Comparison of ENCODE assay signal across 35 cellular contexts in the genomic region with DNA sequence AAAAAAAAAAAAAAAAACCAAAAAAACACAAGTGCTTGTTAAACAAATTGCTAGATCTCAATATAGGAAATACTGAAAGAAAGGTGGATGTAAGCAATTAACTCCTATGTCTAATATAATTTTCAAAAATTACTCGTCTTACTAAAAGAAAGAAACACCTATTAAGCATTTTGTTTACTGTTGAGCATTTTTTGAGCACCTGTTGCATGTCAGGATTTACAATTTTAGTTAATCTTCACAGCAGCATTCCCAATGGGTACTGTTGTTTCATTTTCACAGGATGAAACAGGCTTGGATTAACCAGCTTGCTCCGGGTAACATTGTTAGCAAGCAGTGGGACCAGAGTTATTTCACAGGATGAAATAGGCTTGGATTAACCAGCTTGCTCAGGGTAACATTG. TPM values are rescaled to one million over a fixed set of nuclear protein-coding genes. Genes with fewer than 3 reads are reported as not detected.
DNase-seq lines count a peak whose midpoint lies in the region; ATAC-seq, FAIRE-seq and TF ChIP-seq lines count a peak whose summit lies in the region.
"Had no signal": no experiment of that assay in that cellular context is flagged by ENCODE, and none has a peak within 500 bp of the region (broad histone marks: within the 10 kb centered on the region; RNA-seq: fewer than 3 reads in every experiment).

No MANE protein-coding gene starts in this region.

- TF ChIP-seq CTCF in right lobe of liver (IDR thresholded peaks at IDR 0.05) = no peak
- TF ChIP-seq CTCF in HepG2 (CRISPR knock-in tag; IDR thresholded peaks at IDR 0.05) = no peak
- TF ChIP-seq CTCF in brain (conservative IDR thresholded peaks at IDR 0.05) = no peak
- TF ChIP-seq CTCF in neural cell (IDR thresholded peaks at IDR 0.05; ENCODE audit: poor library complexity, severe bottlenecking) = no peak
- no peak for TF ChIP-seq CTCF in stomach (IDR thresholded peaks at IDR 0.05)

- H3K4me3 Mint-ChIP-seq in brain = peak overlapping the region in 3 of 5 experiments; percentile 27 to 62 (median 36)
- H3K4me3 Mint-ChIP-seq: activated CD4-positive, alpha-beta T cell treated with anti-CD3 and anti-CD28 coated beads for 36 hours; GM23338; mesothelial cell of epicardium; T-helper 2 cell treated with Interferon-gamma antibody and Interleukin-4, amounts not matched to agents 5 μg/mL and 100 μg/mL, for 36 hours had no signal

- H3K27ac ChIP-seq in right lobe of liver (peak overlapping the region in 2 of 3 donors; percentile 6 to 59), HepG2 (ENCODE audit: extremely low read length, insufficient read depth, low read length) (no peak overlapping the region), neural cell (ENCODE audit: low read length) (no peak overlapping the region), stomach (peak overlapping the region in 1 of 5 donors; percentile 8), neuronal stem cell (replicated peaks; ENCODE audit: low read length) (no peak overlapping the region)
- H3K27ac ChIP-seq: cardiac muscle cell, epithelial cell of prostate, psoas muscle, upper lobe of right lung had no signal

- H3F3A ChIP-seq in neural cell (ENCODE audit: insufficient read depth, low read length, poor library complexity, severe bottlenecking) = peaks cover 5% of the 10 kb centered on the region

- H3K4me1 ChIP-seq in right lobe of liver (peaks cover 0 to 55% (median 7%) of the 10 kb centered on the region in 4 donors), HepG2 (ENCODE audit: insufficient read depth, low read length) (peaks cover 76% of the 10 kb centered on the region), stomach (peaks cover 45 to 88% (median 66%) of the 10 kb centered on the region in 4 donors), neuronal stem cell (ENCODE audit: control insufficient read depth in 2 of 2, insufficient read depth in 1 of 2, low read depth in 1 of 2, low read length in 2 of 2) (peaks cover 3 to 6% of the 10 kb centered on the region in 2 donors)

- H3K4me1 Mint-ChIP-seq in brain = peaks cover 83% of the 10 kb centered on the region

- H2BK120ac ChIP-seq in neuronal stem cell (ENCODE audit: low read depth, low read length) = no peak overlapping the region

- H2AFZ ChIP-seq in HepG2 (ENCODE audit: low read length) (no peak overlapping the region), neural cell (ENCODE audit: low read depth, low read length) (no peak overlapping the region), neuronal stem cell (ENCODE audit: low read length) (no peak overlapping the region)
- H2AFZ ChIP-seq: GM23338 had no signal

- H3K36me3 ChIP-seq in right lobe of liver = no peaks in the 10 kb centered on the region
- peaks cover 3 to 9% of the 10 kb centered on the region in 2 experiments for H3K36me3 ChIP-seq in HepG2 (replicated peaks in 1 of 2; ENCODE audit: control insufficient read depth in 1 of 2, insufficient read depth in 2 of 2, low read length in 2 of 2)
- H3K36me3 ChIP-seq in neural cell (ENCODE audit: insufficient read depth, low read length) = peaks cover 4% of the 10 kb centered on the region
- H3K36me3 ChIP-seq in stomach = peaks cover 0 to 3% (median 0%) of the 10 kb centered on the region in 4 donors
- peaks cover 0 to 70% of the 10 kb centered on the region in 2 donors for H3K36me3 ChIP-seq in neuronal stem cell (replicated peaks in 1 of 2; ENCODE audit: control insufficient read depth in 2 of 2, insufficient read depth in 2 of 2, low read length in 2 of 2)
- H3K36me3 ChIP-seq: cardiac muscle cell, upper lobe of right lung had no signal

- POLR2A ChIA-PET in HepG2 (lab: Yijun Ruan, JAX) = interaction anchor here (0.6 to 0.7 kb wide), 2 partner anchors 269 to 1444 kb away, joined by 3 to 4 read pairs; no protein-coding TSS in a partner anchor

- H3K18ac ChIP-seq in neuronal stem cell (ENCODE audit: low read length) = no peak overlapping the region

- H3K27me3 Mint-ChIP-seq in brain = peaks cover 4% of the 10 kb centered on the region
- H3K27me3 Mint-ChIP-seq: activated CD4-positive, alpha-beta T cell treated with anti-CD3 and anti-CD28 coated beads for 36 hours; IgD-negative memory B cell; naive thymus-derived CD4-positive, alpha-beta T cell had no signal

- no peaks in the 10 kb centered on the region for H3K9me2 ChIP-seq in neural cell (ENCODE audit: insufficient read depth, low read length)

- H3K27me3 ChIP-seq in right lobe of liver (no peaks in the 10 kb centered on the region), HepG2 (ENCODE audit: control insufficient read depth in 1 of 2, insufficient read depth in 2 of 2, low read length in 2 of 2) (no peaks in the 10 kb centered on the region; a peak in 1 of 5 replicates), neural cell (ENCODE audit: insufficient read depth, low read depth, low read length) (no peaks in the 10 kb centered on the region), stomach (no peaks in the 10 kb centered on the region), neuronal stem cell (ENCODE audit: control insufficient read depth in 3 of 3, insufficient read depth in 3 of 3, low read depth in 1 of 3, low read length in 3 of 3) (no peaks in the 10 kb centered on the region)
- H3K27me3 ChIP-seq: cardiac muscle cell, sigmoid colon, upper lobe of right lung had no signal

- H3K9me3 ChIP-seq in right lobe of liver (no peaks in the 10 kb centered on the region), HepG2 (ENCODE audit: low read length) (no peaks in the 10 kb centered on the region), neural cell (ENCODE audit: low read length) (no peaks in the 10 kb centered on the region), stomach (no peaks in the 10 kb centered on the region), neuronal stem cell (replicated peaks in 1 of 2; ENCODE audit: control insufficient read depth in 2 of 2, insufficient read depth in 1 of 2, low read depth in 1 of 2, low read length in 2 of 2) (no peaks in the 10 kb centered on the region)
- H3K9me3 ChIP-seq: psoas muscle, sigmoid colon, upper lobe of right lung had no signal

- no peak for FAIRE-seq in HepG2 (lab: Jason Lieb, UNC)
- FAIRE-seq: colon, G401.6, RCC 7860 had no signal

- H3K4ac ChIP-seq in neuronal stem cell (ENCODE audit: low read length) = no peak overlapping the region

- H2BK15ac ChIP-seq in neuronal stem cell (ENCODE audit: low read length) = no peak overlapping the region

- H3K4me3 ChIP-seq in right lobe of liver = no peak overlapping the region
- H3K4me3 ChIP-seq in HepG2 (replicated peaks in 1 of 3; ENCODE audit: insufficient read depth in 1 of 3, low read depth in 2 of 3, low read length in 3 of 3) = no peak overlapping the region
- peak overlapping the region; percentile 27 for H3K4me3 ChIP-seq in neural cell (ENCODE audit: low read length)
- H3K4me3 ChIP-seq in stomach = no peak overlapping the region
- no peak overlapping the region for H3K4me3 ChIP-seq in neuronal stem cell (ENCODE audit: low read length in 2 of 2)
- H3K4me3 ChIP-seq: cardiac muscle cell, GM23338, psoas muscle, sigmoid colon, upper lobe of right lung had no signal

- no peak overlapping the region for H2AK5ac ChIP-seq in neuronal stem cell (ENCODE audit: low read depth, low read length)

- BruUV-seq in HepG2 (replicated peaks; lab: Mats Ljungman, UMichigan) = no TSS peak

- H4K20me1 ChIP-seq in HepG2 (ENCODE audit: insufficient read depth, low read length) (peaks cover 82% of the 10 kb centered on the region), neural cell (ENCODE audit: insufficient read depth) (peaks cover 7% of the 10 kb centered on the region)

- no peak for DNase-seq in right lobe of liver
- DNase-seq in HepG2 (ENCODE audit: low spot score) = no peak
- no peak for DNase-seq in stomach
- DNase-seq in neuronal stem cell (ENCODE audit: low spot score) = no peak
- no peak for DNase-seq in stimulated activated CD8-positive, alpha-beta memory T cell treated with anti-CD3 and anti-CD28 coated beads, Interleukin-4, amount 100 ng/mL, for 48 hours
- DNase-seq: activated CD4-positive, alpha-beta T cell treated with anti-CD3 and anti-CD28 coated beads for 36 hours; activated T-cell treated with anti-CD3 and anti-CD28 coated beads for 4 hours; anterior cingulate cortex; COR-L47; DMS53; effector CD8-positive, alpha-beta T cell; glutamatergic neuron; islet precursor cell; left ventricle myocardium superior; naive thymus-derived CD4-positive, alpha-beta T cell; NCI-H1048; occipital lobe; psoas muscle; SHP77 treated with DMSO at 0.1 percent for 48 hours; sigmoid colon; stimulated activated CD4-positive, alpha-beta T cell treated with anti-CD3 and anti-CD28 coated beads, Interleukin-4, amount 100 ng/mL, for 1 hour; upper lobe of right lung had no signal

- CTCF ChIA-PET in HepG2 (lab: Yijun Ruan, JAX; ENCODE audit: low intra/inter-chr PET ratio, low total read pairs) = no interaction called here

- no peak overlapping the region for H3K27ac Mint-ChIP-seq in brain
- H3K27ac Mint-ChIP-seq: activated CD4-positive, alpha-beta T cell treated with anti-CD3 and anti-CD28 coated beads for 36 hours; activated naive CD4-positive, alpha-beta T cell treated with anti-CD3 and anti-CD28 coated beads, Interleukin-2, amount 50 U/mL, for 72 hours; GM23338; mesothelial cell of epicardium; T-helper 2 cell treated with Interferon-gamma antibody and Interleukin-4, amounts not matched to agents 5 μg/mL and 100 μg/mL, for 36 hours had no signal

- no peaks in the 10 kb centered on the region for H3K79me1 ChIP-seq in neuronal stem cell (ENCODE audit: low read depth, low read length)

- no peak overlapping the region for H2BK5ac ChIP-seq in neuronal stem cell (ENCODE audit: low read length)

- intact Hi-C loops in right lobe of liver (cut with DNase I) = no loop called here
- intact Hi-C loops in HepG2 (cut with micrococcal nuclease; ENCODE audit: unreplicated experiment) = no loop called here
- intact Hi-C loops in stomach (cut with DNase I; ENCODE audit: low total_unique reads) = no loop called here

- TF ChIP-seq POLR2A in right lobe of liver (IDR thresholded peaks at IDR 0.05) (no peak), HepG2 (IDR thresholded peaks at IDR 0.05; ENCODE audit: insufficient read depth in 1 of 2, low read depth in 2 of 2, low read length in 2 of 2) (0 out of 4 replicates have a peak, but pooled peaks of 1 of the 2 experiments have one; percentile 13), stomach (IDR thresholded peaks at IDR 0.05) (no peak)

- H3K4me2 ChIP-seq in HepG2 (ENCODE audit: low read depth, low read length) = no peak overlapping the region
- H3K4me2 ChIP-seq in neural cell (ENCODE audit: low read length) = no peak overlapping the region
- no peak overlapping the region for H3K4me2 ChIP-seq in neuronal stem cell (ENCODE audit: insufficient read depth, low read length, poor library complexity, severe bottlenecking)
- H3K4me2 ChIP-seq: GM23338 had no signal

- peaks cover 0 to 3% (median 0%) of the 10 kb centered on the region in 5 experiments for H3K9me3 Mint-ChIP-seq in brain
- H3K9me3 Mint-ChIP-seq: activated naive CD4-positive, alpha-beta T cell treated with anti-CD3 and anti-CD28 coated beads, Interleukin-2, amount 50 U/mL, for 72 hours; GM23338; mesothelial cell of epicardium; naive thymus-derived CD4-positive, alpha-beta T cell; T-helper 2 cell treated with Interferon-gamma antibody and Interleukin-4, amounts not matched to agents 5 μg/mL and 100 μg/mL, for 36 hours had no signal

- H3K9ac ChIP-seq in HepG2 (ENCODE audit: insufficient read depth, low read depth, low read length) (no peak overlapping the region), neural cell (ENCODE audit: low read length) (no peak overlapping the region), neuronal stem cell (ENCODE audit: low read depth, low read length, poor library complexity) (no peak overlapping the region)

- no peak overlapping the region for H3K14ac ChIP-seq in neuronal stem cell (ENCODE audit: low read length)

- H3K36me3 Mint-ChIP-seq in brain = peaks cover 86% of the 10 kb centered on the region

- no peak overlapping the region for H2BK12ac ChIP-seq in neuronal stem cell (ENCODE audit: low read length)

- WGBS in right lobe of liver (ENCODE audit: insufficient coverage, low coverage, low lambda C conversion rate, missing lambda C conversion rate) = 29% methylated on average over 2 of the region's 2 CpGs
- 84% methylated on average over 2 of the region's 2 CpGs for WGBS in HepG2 (ENCODE audit: low lambda C conversion rate)
- WGBS in stomach, 5 donors = 66 to 76% (median 68%) methylated on average over 2 of the region's 2 CpGs
- no CpG with 5 or more reads among the region's 2 CpGs for WGBS in neuronal stem cell (ENCODE audit: extremely low coverage in 2 of 2, insufficient read length in 2 of 2, insufficient replicate concordance in 1 of 2), 2 donors

- H3K23ac ChIP-seq in neuronal stem cell (ENCODE audit: low read depth, low read length, poor library complexity) = no peak overlapping the region

- no peak overlapping the region for H4K8ac ChIP-seq in neuronal stem cell (ENCODE audit: low read depth, low read length)

- H3K79me2 ChIP-seq in HepG2 (ENCODE audit: insufficient read depth, low read length) = peaks cover 96% of the 10 kb centered on the region
- peaks cover 96% of the 10 kb centered on the region for H3K79me2 ChIP-seq in neural cell (replicated peaks; ENCODE audit: insufficient read depth, low read length)

- TF ChIP-seq RAD21 in HepG2 (CRISPR knock-in tag; IDR thresholded peaks at IDR 0.05) (no peak), neural cell (conservative IDR thresholded peaks at IDR 0.05) (no peak)

- no peak for TF ChIP-seq EP300 in HepG2 (IDR thresholded peaks at IDR 0.05; ENCODE audit: low read depth in 2 of 2, low read length in 2 of 2)
- no peak for TF ChIP-seq EP300 in HepG2 (CRISPR knock-in tag; IDR thresholded peaks at IDR 0.05; ENCODE audit: borderline replicate concordance)
- no peak for TF ChIP-seq EP300 in neural cell (conservative IDR thresholded peaks at IDR 0.05; ENCODE audit: poor library complexity, severe bottlenecking)
- TF ChIP-seq EP300 in stomach (IDR thresholded peaks at IDR 0.05) = no peak

- ATAC-seq in right lobe of liver = no peak
- no peak for ATAC-seq in HepG2
- no peak for ATAC-seq in GM19463 (IDR thresholded peaks at IDR 0.05; ENCODE audit: unreplicated experiment)
- ATAC-seq: activated CD4-positive, alpha-beta T cell treated with anti-CD3 and anti-CD28 coated beads for 36 hours; activated naive CD4-positive, alpha-beta T cell treated with anti-CD3 and anti-CD28 coated beads, Interleukin-2, amount 50 U/mL, for 72 hours; GM23338; naive thymus-derived CD4-positive, alpha-beta T cell; psoas muscle; upper lobe of right lung had no signal

- in situ Hi-C loops in HepG2 (cut with HindIII; ENCODE audit: extremely low pct_ligation_motif_present, low pct_unique_long_range_greater_than_20kb) = no loop called here

- H4K91ac ChIP-seq in neuronal stem cell (ENCODE audit: low read depth, low read length, poor library complexity) = no peak overlapping the region

RNA-seq across cellular contexts. Expression of a gene that starts 4.8 kb away (rescaled TPM):
- total RNA-seq in right lobe of liver (10 to 100 TPM; 41.8 to 65.8 (median 61.5) TPM), HepG2 (2016; rRNA removed; fragmentation: Illumina TruSeq; extraction: Trizol) (133 and 144 TPM in 2 replicates), stomach (100 to 1,000 TPM in 4 of 5 donors, 10 to 100 TPM in 1; 92.4 to 411 (median 224) TPM)
- total RNA-seq in HepG2 (2016; cell fraction: cytosol; rRNA removed; fragmentation: Illumina TruSeq; extraction: Trizol; ENCODE audit: low read depth) = 144 and 165 TPM in 2 replicates
- total RNA-seq in HepG2 (2016; cell fraction: insoluble cytoplasmic fraction; rRNA removed; fragmentation: Illumina TruSeq; extraction: Trizol) = 136 and 142 TPM in 2 replicates
- total RNA-seq in HepG2 (2016; cell fraction: membrane; rRNA removed; fragmentation: Illumina TruSeq; extraction: Trizol) = 69.6 and 88.9 TPM in 2 replicates
- total RNA-seq in HepG2 (2016; cell fraction: nucleus; rRNA removed; fragmentation: Illumina TruSeq; extraction: Trizol) = 338 and 339 TPM in 2 replicates
- polyA plus RNA-seq in HepG2 (2011; rRNA removed) (79.8 and 92.7 TPM in 2 replicates), brain (ENCODE audit: insufficient read depth, low read depth, low replicate concordance) (21.6 TPM), neural cell (296 and 308 TPM in 2 replicates), stomach (10 to 100 TPM; 55.2 to 94.8 (median 59.6) TPM)
- polyA plus RNA-seq in HepG2 (2011; cell fraction: cytosol; rRNA removed) = 30.4 and 44.2 TPM in 2 replicates
- 156 and 178 TPM in 2 replicates for polyA plus RNA-seq in HepG2 (2011; cell fraction: nucleus; rRNA removed)
- 94.6 and 110 TPM in 2 replicates for polyA plus RNA-seq in HepG2 (2012)
- 8.2 and 8.9 TPM in 2 replicates for polyA plus RNA-seq in HepG2 (2016; cell fraction: cytosol; fragmentation: Illumina TruSeq; extraction: Trizol; ENCODE audit: low read depth)
- polyA plus RNA-seq in HepG2 (2016; cell fraction: insoluble cytoplasmic fraction; fragmentation: Illumina TruSeq; extraction: Trizol; ENCODE audit: low read depth) = 88.5 and 93.4 TPM in 2 replicates
- polyA plus RNA-seq in HepG2 (2016; cell fraction: membrane; fragmentation: Illumina TruSeq; extraction: Trizol; ENCODE audit: low read depth) = 13.9 and 16.6 TPM in 2 replicates
- polyA plus RNA-seq in HepG2 (2016; cell fraction: nucleus; fragmentation: Illumina TruSeq; extraction: Trizol; ENCODE audit: insufficient read depth, low read depth) = 235 and 243 TPM in 2 replicates
- polyA minus RNA-seq in HepG2 (2011; rRNA and poly(A)+ RNA removed; ENCODE audit: low replicate concordance) = 88.0 and 129 TPM in 2 replicates
- 77.1 and 94.9 TPM in 2 replicates for polyA minus RNA-seq in HepG2 (2011; cell fraction: cytosol; rRNA and poly(A)+ RNA removed)
- 881 and 997 TPM in 2 replicates for polyA minus RNA-seq in HepG2 (2011; cell fraction: nucleus; rRNA and poly(A)+ RNA removed)
- polyA minus RNA-seq in neural cell = 601 and 672 TPM in 2 replicates
- 148 TPM for polyA plus RNA-seq in neuronal stem cell (2013, experiment 1 of 2)
- polyA plus RNA-seq in neuronal stem cell (2013, experiment 2 of 2) = 150 TPM

Comparison
In these comparisons a context has a peak if more than half of its experiments do, and no peak if none do; other contexts are left out.
1. H3K27ac ChIP-seq: peak in right lobe of liver (2 of 3); none in HepG2 (single experiment), neural cell (single experiment) and neuronal stem cell (single experiment).